Comparison of ENCODE assay signal across 9 cellular contexts in the genomic region with DNA sequence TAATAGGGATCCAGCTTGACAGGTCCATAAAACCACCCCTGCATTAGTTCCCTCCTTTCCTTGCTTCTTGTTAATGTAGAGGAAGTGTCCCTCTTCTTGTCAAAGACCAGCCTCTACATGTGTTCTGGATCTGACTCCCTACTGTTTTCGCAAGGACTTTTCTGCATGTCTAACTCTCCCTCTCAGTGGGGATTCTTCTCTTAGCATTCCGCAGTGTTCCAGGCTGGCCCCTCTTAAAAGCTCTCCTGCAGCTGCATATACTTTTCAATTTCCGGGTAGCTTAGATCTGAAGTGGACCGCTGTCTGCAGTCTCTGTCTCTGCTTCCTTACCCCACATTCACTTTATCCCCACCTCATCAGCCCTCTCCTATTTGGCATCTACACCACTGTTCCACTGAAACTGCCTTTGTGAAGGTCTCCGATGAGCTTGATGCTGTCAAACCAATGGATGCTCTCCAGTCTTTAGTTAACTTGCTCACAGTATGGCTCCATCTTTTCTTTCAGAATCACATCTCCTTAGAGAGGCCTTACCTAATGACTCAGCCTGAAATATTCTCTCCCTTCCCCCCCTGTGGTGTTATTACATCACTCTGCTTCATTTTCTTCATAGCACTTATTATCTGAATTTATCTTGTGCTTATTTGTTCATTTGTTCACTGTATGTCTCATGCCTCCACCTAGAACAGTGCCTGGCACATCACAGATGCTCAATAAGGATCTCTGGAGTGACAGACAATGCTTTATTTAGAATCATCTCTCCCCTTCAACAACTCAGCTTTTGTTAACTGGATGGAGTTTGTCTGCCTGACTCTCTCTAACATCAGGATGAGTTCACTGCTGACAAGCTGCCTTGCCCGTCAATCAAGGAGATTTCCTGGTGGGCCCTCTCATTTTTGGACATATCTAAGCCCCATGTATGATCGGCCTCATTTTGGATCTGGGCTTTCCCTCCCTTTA.
DNase-seq lines count a peak whose midpoint lies in the region; ATAC-seq and TF ChIP-seq lines count a peak whose summit lies in the region.
"Had no signal": no experiment of that assay in that cellular context is flagged by ENCODE, and none has a peak within 500 bp of the region (broad histone marks: within the 10 kb centered on the region; RNA-seq: fewer than 3 reads in every experiment).

No MANE protein-coding gene starts in this region.

- H3K9me3 Mint-ChIP-seq in activated CD8-positive, alpha-beta T cell treated with anti-CD3 and anti-CD28 coated beads for 36 hours: peaks cover 4% of the 10 kb centered on the region
- peaks cover 6% of the 10 kb centered on the region for H3K9me3 Mint-ChIP-seq in activated CD8-positive, alpha-beta T cell treated with anti-CD3 and anti-CD28 coated beads, Interleukin-2, amount 10 ng/mL, durations not matched to agents 7 days and 5 days (ENCODE audit: insufficient read depth)
- peaks cover 24% of the 10 kb centered on the region for H3K9me3 Mint-ChIP-seq in T-helper 2 cell treated with Interferon-gamma antibody and Interleukin-4, amounts not matched to agents 5 μg/mL and 100 μg/mL, for 36 hours
- H3K9me3 Mint-ChIP-seq: activated naive CD4-positive, alpha-beta T cell treated with anti-CD3 and anti-CD28 coated beads, Interleukin-2, amount 50 U/mL, for 24 hours had no signal

- H3K36me3 Mint-ChIP-seq in activated CD8-positive, alpha-beta T cell treated with anti-CD3 and anti-CD28 coated beads for 36 hours (ENCODE audit: low read depth): peaks cover 2% of the 10 kb centered on the region
- peaks cover 9% of the 10 kb centered on the region for H3K36me3 Mint-ChIP-seq in activated CD8-positive, alpha-beta T cell treated with anti-CD3 and anti-CD28 coated beads, Interleukin-2, amount 10 ng/mL, durations not matched to agents 7 days and 5 days (ENCODE audit: low read depth)
- peaks cover 20% of the 10 kb centered on the region for H3K36me3 Mint-ChIP-seq in T-helper 2 cell treated with Interferon-gamma antibody and Interleukin-4, amounts not matched to agents 5 μg/mL and 100 μg/mL, for 36 hours (ENCODE audit: low read depth)
- H3K36me3 Mint-ChIP-seq: activated naive CD4-positive, alpha-beta T cell treated with anti-CD3 and anti-CD28 coated beads, Interleukin-2, amount 50 U/mL, for 24 hours had no signal

- H3K4me3 ChIP-seq in upper lobe of left lung: no peak overlapping the region

- H3K27me3 Mint-ChIP-seq in activated CD8-positive, alpha-beta T cell treated with anti-CD3 and anti-CD28 coated beads for 36 hours: no peaks in the 10 kb centered on the region
- H3K27me3 Mint-ChIP-seq in activated CD8-positive, alpha-beta T cell treated with anti-CD3 and anti-CD28 coated beads, Interleukin-2, amount 10 ng/mL, durations not matched to agents 7 days and 5 days (ENCODE audit: low read depth): no peaks in the 10 kb centered on the region
- no peaks in the 10 kb centered on the region for H3K27me3 Mint-ChIP-seq in T-helper 2 cell treated with Interferon-gamma antibody and Interleukin-4, amounts not matched to agents 5 μg/mL and 100 μg/mL, for 36 hours (ENCODE audit: low read depth)

- intact Hi-C loops in activated CD8-positive, alpha-beta T cell treated with anti-CD3 and anti-CD28 coated beads for 36 hours (cut with micrococcal nuclease): no loop called here
- intact Hi-C loops in left ventricle myocardium superior (cut with micrococcal nuclease): no loop called here

- 85 to 92% methylated on average over 7 of the region's 7 CpGs for WGBS in upper lobe of left lung, 2 donors

- H3K4me3 Mint-ChIP-seq in activated CD8-positive, alpha-beta T cell treated with anti-CD3 and anti-CD28 coated beads for 36 hours: no peak overlapping the region
- no peak overlapping the region for H3K4me3 Mint-ChIP-seq in activated CD8-positive, alpha-beta T cell treated with anti-CD3 and anti-CD28 coated beads, Interleukin-2, amount 10 ng/mL, durations not matched to agents 7 days and 5 days
- no peak overlapping the region for H3K4me3 Mint-ChIP-seq in T-helper 2 cell treated with Interferon-gamma antibody and Interleukin-4, amounts not matched to agents 5 μg/mL and 100 μg/mL, for 36 hours
- H3K4me3 Mint-ChIP-seq: activated naive CD4-positive, alpha-beta T cell treated with anti-CD3 and anti-CD28 coated beads, Interleukin-2, amount 50 U/mL, for 24 hours had no signal

- H3K27ac ChIP-seq in upper lobe of left lung: peak overlapping the region in 3 of 4 donors; percentile 27 to 50 (median 49)

- ATAC-seq in activated CD8-positive, alpha-beta T cell treated with anti-CD3 and anti-CD28 coated beads for 36 hours: peak; percentile 76
- no peak for ATAC-seq in activated CD8-positive, alpha-beta T cell treated with anti-CD3 and anti-CD28 coated beads, Interleukin-2, amount 10 ng/mL, durations not matched to agents 7 days and 5 days
- ATAC-seq in left ventricle myocardium superior (peak; percentile 54), upper lobe of left lung (ENCODE audit: low FRiP score in 2 of 2) (peak; percentile 31 to 43)

- H3K4me1 ChIP-seq in upper lobe of left lung: peaks cover 12 to 24% (median 17%) of the 10 kb centered on the region in 4 donors

- H3K36me3 ChIP-seq in upper lobe of left lung: no peaks in the 10 kb centered on the region

- no peak for TF ChIP-seq EP300 in upper lobe of left lung (IDR thresholded peaks at IDR 0.05)

- H3K9me3 ChIP-seq in upper lobe of left lung: no peaks in the 10 kb centered on the region

- no peak for TF ChIP-seq CTCF in activated CD8-positive, alpha-beta T cell treated with anti-CD3 and anti-CD28 coated beads for 36 hours (IDR thresholded peaks at IDR 0.05)
- no peak for TF ChIP-seq CTCF in upper lobe of left lung (IDR thresholded peaks at IDR 0.05)

- H3K27me3 ChIP-seq in upper lobe of left lung: no peaks in the 10 kb centered on the region

- CTCF ChIA-PET in activated CD8-positive, alpha-beta T cell treated with anti-CD3 and anti-CD28 coated beads for 36 hours (lab: Charles Lee): no interaction called here
- CTCF ChIA-PET in activated CD8-positive, alpha-beta T cell treated with anti-CD3 and anti-CD28 coated beads, Interleukin-2, amount 10 ng/mL, durations not matched to agents 7 days and 5 days (lab: Charles Lee): interaction anchor here (0.5 kb wide), 1 partner anchor 25 kb away, joined by 3 read pairs; no protein-coding TSS in a partner anchor

- POLR2A ChIA-PET in activated CD8-positive, alpha-beta T cell treated with anti-CD3 and anti-CD28 coated beads for 36 hours (lab: Charles Lee): interaction anchor here (1.1 kb wide), 1 partner anchor 95 kb away, joined by 3 read pairs; no protein-coding TSS in a partner anchor
- POLR2A ChIA-PET in activated CD8-positive, alpha-beta T cell treated with anti-CD3 and anti-CD28 coated beads, Interleukin-2, amount 10 ng/mL, durations not matched to agents 7 days and 5 days (lab: Charles Lee): no interaction called here

- no peak for DNase-seq in activated CD8-positive, alpha-beta T cell treated with anti-CD3 and anti-CD28 coated beads for 36 hours
- DNase-seq in activated CD8-positive, alpha-beta T cell treated with anti-CD3 and anti-CD28 coated beads, Interleukin-2, amount 10 ng/mL, durations not matched to agents 7 days and 5 days: no peak
- no peak for DNase-seq in T-helper 2 cell treated with Interferon-gamma antibody and Interleukin-4, amounts not matched to agents 5 μg/mL and 100 μg/mL, for 36 hours (ENCODE audit: low spot score)
- DNase-seq in left ventricle myocardium superior (no peak), upper lobe of left lung (no peak), NCI-H1092 (lab: John Stamatoyannopoulos, UW) (no peak), GM19240 (ENCODE audit: insufficient read length, low spot score) (no peak), occipital lobe (lab: John Stamatoyannopoulos, UW) (no peak)

- peaks cover 16% of the 10 kb centered on the region for H3K4me1 Mint-ChIP-seq in activated CD8-positive, alpha-beta T cell treated with anti-CD3 and anti-CD28 coated beads for 36 hours (ENCODE audit: low read depth)
- H3K4me1 Mint-ChIP-seq in activated CD8-positive, alpha-beta T cell treated with anti-CD3 and anti-CD28 coated beads, Interleukin-2, amount 10 ng/mL, durations not matched to agents 7 days and 5 days (ENCODE audit: low read depth): peaks cover 18% of the 10 kb centered on the region
- H3K4me1 Mint-ChIP-seq in T-helper 2 cell treated with Interferon-gamma antibody and Interleukin-4, amounts not matched to agents 5 μg/mL and 100 μg/mL, for 36 hours (ENCODE audit: low read depth): peaks cover 42% of the 10 kb centered on the region
- H3K4me1 Mint-ChIP-seq: activated naive CD4-positive, alpha-beta T cell treated with anti-CD3 and anti-CD28 coated beads, Interleukin-2, amount 50 U/mL, for 24 hours had no signal

- no peak for TF ChIP-seq POLR2A in upper lobe of left lung (IDR thresholded peaks at IDR 0.05)

- H3K27ac Mint-ChIP-seq in activated CD8-positive, alpha-beta T cell treated with anti-CD3 and anti-CD28 coated beads for 36 hours: no peak overlapping the region
- H3K27ac Mint-ChIP-seq in activated CD8-positive, alpha-beta T cell treated with anti-CD3 and anti-CD28 coated beads, Interleukin-2, amount 10 ng/mL, durations not matched to agents 7 days and 5 days: no peak overlapping the region
- peak overlapping the region; percentile 6 for H3K27ac Mint-ChIP-seq in T-helper 2 cell treated with Interferon-gamma antibody and Interleukin-4, amounts not matched to agents 5 μg/mL and 100 μg/mL, for 36 hours
- H3K27ac Mint-ChIP-seq: activated naive CD4-positive, alpha-beta T cell treated with anti-CD3 and anti-CD28 coated beads, Interleukin-2, amount 50 U/mL, for 24 hours had no signal
